In the genomic region with DNA sequence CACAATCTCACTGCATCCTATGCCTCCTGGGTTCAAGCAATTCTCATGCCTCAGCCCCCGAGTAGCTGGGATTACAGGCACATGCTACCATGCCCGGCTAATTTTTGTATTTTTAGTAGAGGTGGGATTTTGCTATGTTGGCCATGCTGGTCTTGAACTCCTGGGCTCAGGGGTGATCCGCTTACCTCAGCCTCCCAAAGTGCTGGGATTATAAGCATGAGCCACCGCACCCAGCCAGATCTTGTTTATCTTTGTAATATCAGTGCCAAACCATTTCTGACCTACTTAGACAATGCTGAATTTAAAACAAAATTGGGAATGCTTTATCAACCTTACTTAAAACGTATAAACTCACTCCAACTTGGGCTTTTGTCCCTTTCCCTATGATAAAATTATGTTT, we compare ENCODE assay signal across 3 cellular contexts.
DNase-seq lines count a peak whose midpoint lies in the region; ATAC-seq lines count a peak whose summit lies in the region.
"Not testable (repeated sequence)": the region's sequence is repeated elsewhere in the genome, so short reads cannot be mapped to it uniquely, and the experiment has no call there.

No MANE protein-coding gene starts in this region.

- not testable (repeated sequence) for H2BK15ac ChIP-seq in mesenchymal stem cell (ENCODE audit: low read depth, poor library complexity, severe bottlenecking)

- WGBS in mesenchymal stem cell = 92% methylated on average over 5 of the region's 5 CpGs

- H3K4ac ChIP-seq in mesenchymal stem cell (ENCODE audit: low read depth in 1 of 2, low read length in 2 of 2) = not testable (repeated sequence)

- H3K9ac ChIP-seq in mesenchymal stem cell (ENCODE audit: low read length) = not testable (repeated sequence)

- peak overlapping the region in 1 of 2 experiments; percentile 26 for H3K18ac ChIP-seq in mesenchymal stem cell (ENCODE audit: low read depth in 1 of 2, low read length in 2 of 2)

- not testable (repeated sequence) for H2BK12ac ChIP-seq in mesenchymal stem cell (ENCODE audit: low read length in 2 of 2)

- H3K4me1 ChIP-seq in mesenchymal stem cell (ENCODE audit: control insufficient read depth, insufficient read depth, low read depth, low read length) = not testable (repeated sequence)

- H4K91ac ChIP-seq in mesenchymal stem cell (ENCODE audit: low read length) = not testable (repeated sequence)

- H3K23ac ChIP-seq in mesenchymal stem cell (ENCODE audit: low read length in 2 of 2) = not testable (repeated sequence)

- not testable (repeated sequence) for H2BK5ac ChIP-seq in mesenchymal stem cell (ENCODE audit: low read depth, low read length, poor library complexity, severe bottlenecking)

- H3K36me3 ChIP-seq in mesenchymal stem cell (ENCODE audit: control insufficient read depth in 1 of 2, insufficient read depth in 2 of 2, low read depth in 1 of 2, low read length in 2 of 2) = not testable (repeated sequence)

- H2BK120ac ChIP-seq in mesenchymal stem cell (ENCODE audit: low read depth, low read length) = peak overlapping the region; percentile 15

- not testable (repeated sequence) for H3K79me1 ChIP-seq in mesenchymal stem cell (replicated peaks; ENCODE audit: low read length, poor library complexity, severe bottlenecking)

- H3K4me3 ChIP-seq in mesenchymal stem cell (ENCODE audit: insufficient read depth in 1 of 2, low read depth in 1 of 2, low read length in 2 of 2) = not testable (repeated sequence)

- not testable (repeated sequence) for H4K8ac ChIP-seq in mesenchymal stem cell (ENCODE audit: low read length)

- H2AFZ ChIP-seq in mesenchymal stem cell (ENCODE audit: low read depth, low read length) = not testable (repeated sequence)

- H3K27ac ChIP-seq in mesenchymal stem cell (ENCODE audit: low read length, poor library complexity, severe bottlenecking) = not testable (repeated sequence)

- H3K27me3 ChIP-seq in mesenchymal stem cell (ENCODE audit: control insufficient read depth in 1 of 2, insufficient read depth in 1 of 2, low read length in 2 of 2) = not testable (repeated sequence)

- not testable (repeated sequence) for H3K14ac ChIP-seq in mesenchymal stem cell (ENCODE audit: low read length in 2 of 2)

- DNase-seq in left lobe of liver (ENCODE audit: low spot score); mesenchymal stem cell: not testable (repeated sequence)
- peak; percentile 55 for DNase-seq in posterior vena cava (ENCODE audit: low spot score)

- ATAC-seq in left lobe of liver = peak; percentile 53

- not testable (repeated sequence) for H3K9me3 ChIP-seq in mesenchymal stem cell (ENCODE audit: control insufficient read depth, low read length)

- H3K4me2 ChIP-seq in mesenchymal stem cell (ENCODE audit: low read length, poor library complexity, severe bottlenecking) = not testable (repeated sequence)

- H2AK5ac ChIP-seq in mesenchymal stem cell (ENCODE audit: low read length, severe bottlenecking) = not testable (repeated sequence)

- intact Hi-C loops in posterior vena cava (cut with DNase I) = not testable (repeated sequence)
